In the genomic region with DNA sequence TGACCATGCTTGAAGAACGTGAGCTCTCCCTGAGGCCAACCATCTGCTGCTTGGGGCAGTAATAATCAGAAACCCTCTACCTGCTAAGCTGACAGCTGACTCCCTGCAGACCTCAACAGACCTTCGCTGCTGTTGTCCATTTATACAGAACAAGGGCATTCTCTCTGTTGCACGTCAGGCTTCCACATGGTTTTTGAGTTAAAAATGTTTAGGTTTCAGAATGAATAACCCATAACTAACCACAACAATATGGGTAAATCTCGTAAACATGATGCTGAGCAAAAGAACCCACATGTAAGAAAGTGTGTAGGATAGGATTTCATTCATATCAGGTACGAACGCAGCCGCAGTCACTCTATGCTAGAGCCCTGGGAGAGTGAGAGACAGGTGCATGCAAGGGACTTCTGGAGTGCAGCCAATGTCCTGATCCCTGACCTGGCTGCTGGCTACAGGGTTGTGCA, we compare ENCODE assay signal across 25 cellular contexts.
DNase-seq lines count a peak whose midpoint lies in the region; ATAC-seq and TF ChIP-seq lines count a peak whose summit lies in the region.
"Had no signal": no experiment of that assay in that cellular context is flagged by ENCODE, and none has a peak within 500 bp of the region (broad histone marks: within the 10 kb centered on the region; RNA-seq: fewer than 3 reads in every experiment).

No MANE protein-coding gene starts in this region.

- H3K9me3 Mint-ChIP-seq in T-cell: no peaks in the 10 kb centered on the region

- no peaks in the 10 kb centered on the region for H3K36me3 Mint-ChIP-seq in T-cell
- H3K36me3 Mint-ChIP-seq: CD4-positive, alpha-beta memory T cell had no signal

- peak; percentile 62 for ATAC-seq in HG02852 (IDR thresholded peaks at IDR 0.05; ENCODE audit: unreplicated experiment)
- no peak for ATAC-seq in GM18870 (IDR thresholded peaks at IDR 0.05; ENCODE audit: unreplicated experiment)
- ATAC-seq in T-cell (replicated peaks in 1 of 4): no peak

- peak overlapping the region; percentile 19; the same call in 1 of the 2 replicates for H2AFZ ChIP-seq in KMS-11 (ENCODE audit: low read depth)

- H3K27me3 Mint-ChIP-seq in T-cell: no peaks in the 10 kb centered on the region
- H3K27me3 Mint-ChIP-seq: CD4-positive, alpha-beta memory T cell had no signal

- H3K27me3 ChIP-seq in KMS-11 (ENCODE audit: insufficient read depth, low read depth): no peaks in the 10 kb centered on the region
- H3K27me3 ChIP-seq: BLaER1 had no signal

- no peaks in the 10 kb centered on the region for H3K36me3 ChIP-seq in KMS-11 (ENCODE audit: insufficient read depth)
- H3K36me3 ChIP-seq: BLaER1 had no signal

- H3K4me3 Mint-ChIP-seq in T-cell: no peak overlapping the region
- H3K4me3 Mint-ChIP-seq: CD4-positive, alpha-beta memory T cell; H9; HFFc6 had no signal

- no peak for TF ChIP-seq CTCF in KMS-11 (conservative IDR thresholded peaks at IDR 0.05; ENCODE audit: low read depth, low read length)

- no peak overlapping the region for H3K27ac Mint-ChIP-seq in T-cell
- H3K27ac Mint-ChIP-seq: CD4-positive, alpha-beta memory T cell; H9; HFFc6 had no signal

- POLR2A ChIA-PET in T-cell (lab: Charles Lee): no interaction called here

- no peaks in the 10 kb centered on the region for H3K79me2 ChIP-seq in KMS-11 (ENCODE audit: insufficient read depth, low read depth)

- H3K4me2 ChIP-seq in KMS-11: peak overlapping the region; percentile 82
- H3K4me2 ChIP-seq: BLaER1 had no signal

- DNase-seq in NCI-H2029 (lab: John Stamatoyannopoulos, UW): peak; percentile 1
- no peak for DNase-seq in NCI-H2029 treated with DMSO at 0.1 percent for 48 hours (lab: John Stamatoyannopoulos, UW)
- DNase-seq in cerebellar cortex (ENCODE audit: low spot score): peak; percentile 85
- DNase-seq in NCI-H128 (lab: John Stamatoyannopoulos, UW; ENCODE audit: unreplicated experiment): no peak
- DNase-seq in T-cell: no peak
- DNase-seq: ACHN; Caco-2; CD4-positive, alpha-beta memory T cell; H9; HFFc6; MM.1S; NCI-H1048; NCI-H1436; NCI-H187 treated with DMSO at 0.1 percent for 48 hours; NCI-H2227 treated with DMSO at 0.1 percent for 48 hours; NCI-H510A; NCI-H774; OCI-M1; SHP77; SW 1271 had no signal

- CTCF ChIA-PET in T-cell (lab: Charles Lee): no interaction called here

- H4K20me1 ChIP-seq in KMS-11 (ENCODE audit: insufficient read depth): no peaks in the 10 kb centered on the region
- H4K20me1 ChIP-seq: BLaER1 had no signal

- H3K4me1 Mint-ChIP-seq in T-cell: no peaks in the 10 kb centered on the region
- H3K4me1 Mint-ChIP-seq: CD4-positive, alpha-beta memory T cell had no signal

- H3K9ac ChIP-seq in KMS-11: peak overlapping the region; percentile 19; the same call in 1 of the 2 replicates
- H3K9ac ChIP-seq: BLaER1 had no signal

- H3K27ac ChIP-seq in KMS-11: peak overlapping the region; percentile 70
- H3K27ac ChIP-seq: 22Rv1, BLaER1 had no signal

- H3K4me3 ChIP-seq in KMS-11 (IDR thresholded peaks at IDR 0.05; ENCODE audit: insufficient read depth, low read depth, low read length): no peak overlapping the region
- H3K4me3 ChIP-seq: BLaER1 had no signal

- H3K4me1 ChIP-seq in KMS-11 (ENCODE audit: low read depth, poor library complexity, severe bottlenecking): peaks cover 52% of the 10 kb centered on the region
- H3K4me1 ChIP-seq: Caco-2 had no signal

Comparison
In these comparisons a context has a peak if more than half of its experiments do, and no peak if none do; other contexts are left out.
1. DNase-seq: peak in NCI-H2029 (single experiment) and cerebellar cortex (single experiment); none in NCI-H2029 treated with DMSO at 0.1 percent for 48 hours (single experiment), NCI-H128 (single experiment) and T-cell (0 of 34).